In genomic region chr2:55139305-55139704, GRCh38 we compare ENCODE assay signal across 1 cellular context.
TF ChIP-seq lines count a peak whose summit lies in the region.

No MANE protein-coding gene starts in this region.

TF ChIP-seq in GM23338, 12 proteins besides CTCF, POLR2A, EP300 and RAD21 (continued from another document):
- TF ChIP-seq REST (IDR thresholded peaks at IDR 0.05; ENCODE audit: unreplicated experiment) (no peak), POLR2AphosphoS5 (IDR thresholded peaks at IDR 0.05; ENCODE audit: low read depth) (no peak)
